Comparison of ENCODE assay signal across 29 cellular contexts in the genomic region with DNA sequence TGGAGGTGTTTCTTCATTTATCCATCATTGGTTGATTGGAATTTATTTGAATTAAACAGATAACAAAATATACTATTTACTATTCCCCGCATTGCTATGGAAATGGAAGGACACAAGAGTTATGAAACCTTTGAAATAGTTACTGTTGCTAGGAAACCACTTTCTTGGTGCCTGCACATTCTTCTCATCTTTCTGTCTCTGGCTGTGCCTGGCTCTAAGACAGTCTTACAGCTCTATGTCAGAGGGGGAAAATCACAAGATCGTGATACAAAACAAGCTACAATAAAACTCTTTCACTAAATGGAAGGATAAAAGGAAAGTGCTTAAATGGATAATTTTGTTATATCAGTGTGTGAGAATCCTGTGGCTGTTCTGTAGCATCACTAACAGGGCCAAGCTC.
DNase-seq lines count a peak whose midpoint lies in the region; ATAC-seq lines count a peak whose summit lies in the region.
"Had no signal": no experiment of that assay in that cellular context is flagged by ENCODE, and none has a peak within 500 bp of the region (broad histone marks: within the 10 kb centered on the region; RNA-seq: fewer than 3 reads in every experiment).

No MANE protein-coding gene starts in this region.

- peak overlapping the region; percentile 31 for H3K27ac ChIP-seq in caudate nucleus (ENCODE audit: low read depth, low read length)
- H3K27ac ChIP-seq: C4-2B, coronary artery, esophagus squamous epithelium, gastrocnemius medialis, right lobe of liver, suprapubic skin, VCaP had no signal

- DNase-seq in MV-4-11 (lab: John Stamatoyannopoulos, UW) (peak; percentile 10), caudate nucleus (lab: John Stamatoyannopoulos, UW) (peak in 3 of 61 donors; percentile 1 to 37 (median 15)), inferior parietal cortex (ENCODE audit: extremely low spot score) (peak; percentile 42), pons (ENCODE audit: low spot score) (peak; percentile 60), SHP77 treated with DMSO at 0.1 percent for 48 hours (lab: John Stamatoyannopoulos, UW) (no peak)
- no peak for DNase-seq in central memory CD4-positive, alpha-beta T cell
- DNase-seq: activated CD4-positive, alpha-beta T cell treated with anti-CD3 and anti-CD28 coated beads for 4 hours; activated CD8-positive, alpha-beta memory T cell treated with anti-CD3 and anti-CD28 coated beads for 24 hours; activated gamma-delta T cell treated with Interleukin-2 at 50 U/mL for 16 hours; activated naive CD8-positive, alpha-beta T cell treated with anti-CD3 and anti-CD28 coated beads, Interleukin-2, amount 50 U/mL, for 24 hours; esophagus squamous epithelium; gastrocnemius medialis; KBM-7; left ventricle myocardium superior; MM.1S; natural killer cell; NCI-H1436 treated with DMSO at 0.1 percent for 48 hours; NCI-H2107; NCI-H524 treated with DMSO at 0.1 percent for 48 hours; right lobe of liver; Right ventricle myocardium superior; stimulated activated CD4-positive, alpha-beta T cell treated with anti-CD3 and anti-CD28 coated beads, Interleukin-4, amount 100 ng/mL, for 4 hours had no signal

- no peak for ATAC-seq in HG02938 (IDR thresholded peaks at IDR 0.05; ENCODE audit: unreplicated experiment)
- no peak for ATAC-seq in GM18909 (IDR thresholded peaks at IDR 0.05; ENCODE audit: poor library complexity, unreplicated experiment)
- ATAC-seq: activated naive CD8-positive, alpha-beta T cell treated with anti-CD3 and anti-CD28 coated beads, Interleukin-2, amount 50 U/mL, for 24 hours; gastrocnemius medialis; left ventricle myocardium superior; natural killer cell; right lobe of liver; stimulated activated memory B cell treated with anti-CD40 and anti-IgM and Interleukin-4, amounts not matched to agents 10 μg/mL and 1 μg/mL and 100 μg/mL, for 72 hours had no signal

Comparison
In these comparisons a context has a peak if more than half of its experiments do, and no peak if none do; other contexts are left out.
1. DNase-seq: peak in MV-4-11 (single experiment), inferior parietal cortex (single experiment) and pons (single experiment); none in SHP77 treated with DMSO at 0.1 percent for 48 hours (single experiment) and central memory CD4-positive, alpha-beta T cell (single experiment).